In genomic region chr4:175421506-175421905, GRCh38 we compare ENCODE assay signal across 15 cellular contexts.
DNase-seq lines count a peak whose midpoint lies in the region; TF ChIP-seq lines count a peak whose summit lies in the region.
"Had no signal": no experiment of that assay in that cellular context is flagged by ENCODE, and none has a peak within 500 bp of the region (broad histone marks: within the 10 kb centered on the region; RNA-seq: fewer than 3 reads in every experiment).

No MANE protein-coding gene starts in this region.

- no peaks in the 10 kb centered on the region for H3K9me3 ChIP-seq in endocrine pancreas (ENCODE audit: control insufficient read depth, low read length)
- H3K9me3 ChIP-seq: SJCRH30 had no signal

- H3K27me3 ChIP-seq in endocrine pancreas (ENCODE audit: control insufficient read depth, insufficient read depth, low read length) = no peaks in the 10 kb centered on the region
- H3K27me3 ChIP-seq: heart left ventricle, SJCRH30, upper lobe of left lung had no signal

- H3K9ac ChIP-seq in endocrine pancreas (ENCODE audit: control insufficient read depth, insufficient read depth, low read length) = no peak overlapping the region

- no peaks in the 10 kb centered on the region for H3K36me3 ChIP-seq in endocrine pancreas (ENCODE audit: control insufficient read depth, insufficient read depth, low read length)
- H3K36me3 ChIP-seq: heart left ventricle, SJCRH30, upper lobe of left lung had no signal

- H3K4me3 ChIP-seq in endocrine pancreas (ENCODE audit: control insufficient read depth, insufficient read depth, low read length) (peak overlapping the region; percentile 19), retinal pigment epithelial cell (ENCODE audit: low read length) (no peak overlapping the region)
- H3K4me3 ChIP-seq: heart left ventricle, SJCRH30, upper lobe of left lung had no signal

- peaks cover 27% of the 10 kb centered on the region for H3K4me1 ChIP-seq in endocrine pancreas (ENCODE audit: control insufficient read depth, insufficient read depth, low read length)
- H3K4me1 ChIP-seq: heart left ventricle, SJCRH30, upper lobe of left lung had no signal

- TF ChIP-seq CTCF in retinal pigment epithelial cell (conservative IDR thresholded peaks at IDR 0.05; ENCODE audit: low read depth, low read length) = peak; percentile 14

- peak; percentile 61 for DNase-seq in EL
- DNase-seq in NCI-H69 (lab: John Stamatoyannopoulos, UW) = peak; percentile 26
- peak; percentile 48 for DNase-seq in retinal pigment epithelial cell (ENCODE audit: low read depth)
- no peak for DNase-seq in NCI-H187 treated with DMSO at 0.1 percent for 48 hours (lab: John Stamatoyannopoulos, UW)
- DNase-seq in Ammon's horn (ENCODE audit: low spot score) = no peak
- DNase-seq in NK-92 treated with Interleukin-12 subunit alpha and Interleukin-12 subunit beta, amount 100 ng/mL, for 24 hours (lab: John Stamatoyannopoulos, UW) = no peak
- DNase-seq: activated effector memory CD4-positive, alpha-beta T cell treated with anti-CD3 and anti-CD28 coated beads, Interleukin-2, amount 50 U/mL, for 16 hours; CD8-positive, alpha-beta T cell; heart left ventricle; Kasumi-1; NCI-H2029 treated with DMSO at 0.1 percent for 48 hours; SJCRH30; stimulated activated CD4-positive, alpha-beta T cell treated with anti-CD3 and anti-CD28 coated beads, Interleukin-2, amount 100 ng/mL, for 48 hours; upper lobe of left lung had no signal

Comparison
In these comparisons a context has a peak if more than half of its experiments do, and no peak if none do; other contexts are left out.
1. DNase-seq: peak in EL (single experiment), NCI-H69 (single experiment) and retinal pigment epithelial cell (single experiment); none in NCI-H187 treated with DMSO at 0.1 percent for 48 hours (single experiment), Ammon's horn (single experiment) and NK-92 treated with Interleukin-12 subunit alpha and Interleukin-12 subunit beta, amount 100 ng/mL, for 24 hours (single experiment).